Comparison of ENCODE assay signal across 8 cellular contexts in genomic region chr9:127586537-127586936, GRCh38. TPM values are rescaled to one million over a fixed set of nuclear protein-coding genes. Genes with fewer than 3 reads are reported as not detected.
A peak's percentile ranks its signal among the peaks of the same experiment; 100 is the strongest.
DNase-seq lines count a peak whose midpoint lies in the region; ATAC-seq, FAIRE-seq and TF ChIP-seq lines count a peak whose summit lies in the region.

No MANE protein-coding gene starts in this region.

- intact Hi-C loops in vagina (cut with DNase I): loop anchor here (2.0 to 5.0 kb wide), 3 partner anchors 82 to 336 kb away; no protein-coding TSS in a partner anchor

- peaks cover 3% of the 10 kb centered on the region for H3K4me1 Mint-ChIP-seq in neural progenitor cell

- H3K36me3 ChIP-seq in neural progenitor cell (no peaks in the 10 kb centered on the region), vagina (no peaks in the 10 kb centered on the region)

- H4K20me1 ChIP-seq in neural progenitor cell (ENCODE audit: low read depth): no peaks in the 10 kb centered on the region

- no peak for ATAC-seq in HG02610 (IDR thresholded peaks at IDR 0.05; ENCODE audit: unreplicated experiment)

- H3K36me3 Mint-ChIP-seq in neural progenitor cell: no peaks in the 10 kb centered on the region

- FAIRE-seq in RCC 7860 (lab: Jason Lieb, UNC): no peak

- no peak overlapping the region for H3K9ac ChIP-seq in neural progenitor cell

- TF ChIP-seq POLR2A in vagina (IDR thresholded peaks at IDR 0.05): no peak

- DNase-seq in COR-L47 (lab: John Stamatoyannopoulos, UW): peak; percentile 86
- peak; percentile 67 for DNase-seq in RCC 7860 (ENCODE audit: low spot score)
- peak; percentile 43 for DNase-seq in activated T-helper 9 cell treated with anti-CD3 and anti-CD28 coated beads, Interleukin-2, amount 50 U/mL, for 16 hours (ENCODE audit: low read depth)
- peak; percentile 88 for DNase-seq in fibroblast of the aortic adventitia (ENCODE audit: low read depth)
- peak; percentile 94 for DNase-seq in neural progenitor cell (ENCODE audit: low spot score)
- no peak for DNase-seq in vagina (ENCODE audit: extremely low spot score in 2 of 2)

- H3K27me3 Mint-ChIP-seq in neural progenitor cell (ENCODE audit: insufficient read depth, low read depth): peaks cover 6% of the 10 kb centered on the region

- no peaks in the 10 kb centered on the region for H3K27me3 ChIP-seq in neural progenitor cell
- no peaks in the 10 kb centered on the region for H3K27me3 ChIP-seq in vagina

- no peak for TF ChIP-seq EP300 in Ishikawa (IDR thresholded peaks at IDR 0.05; ENCODE audit: borderline replicate concordance)

- no peak overlapping the region for H3K4me3 Mint-ChIP-seq in neural progenitor cell

- H3K4me1 ChIP-seq in neural progenitor cell: no peaks in the 10 kb centered on the region
- H3K4me1 ChIP-seq in vagina: peaks cover 9% of the 10 kb centered on the region

- H2AFZ ChIP-seq in neural progenitor cell (replicated peaks): peak overlapping the region; percentile 58

- H3K9me3 Mint-ChIP-seq in neural progenitor cell: no peaks in the 10 kb centered on the region

- no peak overlapping the region for H3K27ac ChIP-seq in neural progenitor cell
- no peak overlapping the region for H3K27ac ChIP-seq in vagina

- no peaks in the 10 kb centered on the region for H3K79me2 ChIP-seq in neural progenitor cell (ENCODE audit: low read depth)

- no peak overlapping the region for H3K4me2 ChIP-seq in neural progenitor cell

- peak; percentile 99 for TF ChIP-seq RAD21 in Ishikawa (IDR thresholded peaks at IDR 0.05; ENCODE audit: low read depth)

- TF ChIP-seq CTCF in fibroblast of the aortic adventitia (IDR thresholded peaks at IDR 0.05; ENCODE audit: insufficient read depth, low read length): peak; percentile 92
- TF ChIP-seq CTCF in neural progenitor cell (IDR thresholded peaks at IDR 0.05): peak; percentile 86
- peak; percentile 81 to 91 (median 88) for TF ChIP-seq CTCF in vagina (IDR thresholded peaks at IDR 0.05)

- no peaks in the 10 kb centered on the region for H3F3A ChIP-seq in neural progenitor cell (ENCODE audit: low read depth)

- H3K9me3 ChIP-seq in neural progenitor cell (ENCODE audit: low read depth) (no peaks in the 10 kb centered on the region), vagina (no peaks in the 10 kb centered on the region)

- H3K4me3 ChIP-seq in fibroblast of the aortic adventitia (ENCODE audit: low read depth, low read length) (no peak overlapping the region), neural progenitor cell (no peak overlapping the region), vagina (no peak overlapping the region)

- no peak overlapping the region for H3K27ac Mint-ChIP-seq in neural progenitor cell

TF ChIP-seq in Ishikawa, 13 proteins besides CTCF, POLR2A, EP300 and RAD21:
- TF ChIP-seq TEAD4 (IDR thresholded peaks at IDR 0.05) (peak; percentile 72), EGR1 (IDR thresholded peaks at IDR 0.05) (no peak)

RNA-seq across cellular contexts. Expression of gene STXBP1, which starts 25.5 kb away (rescaled TPM):
- total RNA-seq in fibroblast of the aortic adventitia (ENCODE audit: low replicate concordance) (25.5 and 40.6 TPM in 2 replicates), neural progenitor cell (ENCODE audit: low replicate concordance) (12.0 and 23.1 TPM in 2 replicates), vagina (56.2 TPM)

Comparison
In these comparisons a context has a peak if more than half of its experiments do, and no peak if none do; other contexts are left out.
1. DNase-seq: peak in COR-L47 (single experiment), RCC 7860 (single experiment), activated T-helper 9 cell treated with anti-CD3 and anti-CD28 coated beads, Interleukin-2, amount 50 U/mL, for 16 hours (single experiment), fibroblast of the aortic adventitia (single experiment) and neural progenitor cell (single experiment); none in vagina (0 of 2).
2. Peak in every context shown above with its lines, with median percentiles within 50 percentile points of each other: CTCF ChIP-seq.